ENCODE assay signal across 8 cellular contexts in the genomic region with DNA sequence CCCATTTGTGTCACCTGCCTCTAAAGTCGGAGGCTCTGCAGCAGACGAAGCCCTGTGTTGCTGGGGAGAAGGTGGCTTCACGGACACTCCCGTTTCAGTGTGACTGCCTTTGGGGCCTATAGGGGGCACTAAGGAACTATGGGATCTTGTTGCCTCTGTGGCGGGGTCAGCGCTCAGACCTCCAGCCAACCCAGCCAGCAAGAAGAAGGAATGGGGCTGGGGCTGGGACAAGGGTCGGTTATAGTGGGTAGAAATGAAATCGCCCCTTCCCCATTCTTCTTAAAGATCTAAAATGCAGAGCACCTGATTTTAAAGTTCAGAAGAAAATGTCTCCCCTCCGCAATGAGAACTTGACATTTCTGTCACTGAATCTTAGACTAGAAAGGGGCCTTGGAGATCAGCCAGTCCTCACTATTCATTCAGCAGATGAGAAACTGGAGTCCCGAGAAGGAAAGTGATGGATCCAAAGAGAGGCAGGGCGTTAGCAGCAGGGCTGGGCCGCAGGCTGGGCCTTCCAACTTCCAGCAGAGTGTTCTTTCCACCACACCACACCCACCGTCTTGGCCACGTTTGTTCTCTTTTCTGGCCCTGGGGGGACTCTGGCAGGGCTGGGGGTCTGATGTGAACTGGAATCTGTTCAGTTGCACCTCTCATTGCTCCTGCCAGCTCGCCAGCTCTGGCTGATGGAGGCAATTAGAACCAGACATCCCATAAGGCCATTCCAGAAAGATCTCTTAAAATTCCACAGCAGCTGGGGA.
DNase-seq lines count a peak whose midpoint lies in the region; ATAC-seq and TF ChIP-seq lines count a peak whose summit lies in the region.
"Had no signal": no experiment of that assay in that cellular context is flagged by ENCODE, and none has a peak within 500 bp of the region (broad histone marks: within the 10 kb centered on the region; RNA-seq: fewer than 3 reads in every experiment).

No MANE protein-coding gene starts in this region.

- no peaks in the 10 kb centered on the region for H3F3A ChIP-seq in SK-N-SH (replicated peaks; ENCODE audit: insufficient read depth)

- H3K79me2 ChIP-seq in KMS-11 (ENCODE audit: insufficient read depth, low read depth) (no peaks in the 10 kb centered on the region), SK-N-SH (ENCODE audit: insufficient read depth) (no peaks in the 10 kb centered on the region)

- peak; percentile 61 for DNase-seq in GDM1 (lab: John Stamatoyannopoulos, UW)
- peak; percentile 75 for DNase-seq in SK-N-SH
- DNase-seq in esophagus squamous epithelium (lab: John Stamatoyannopoulos, UW) = no peak
- DNase-seq in naive thymus-derived CD4-positive, alpha-beta T cell = no peak

- peaks cover 9 to 51% (median 22%) of the 10 kb centered on the region in 5 donors for H3K27me3 Mint-ChIP-seq in naive thymus-derived CD4-positive, alpha-beta T cell

- H3K27me3 ChIP-seq in KMS-11 (ENCODE audit: insufficient read depth, low read depth) = no peaks in the 10 kb centered on the region
- H3K27me3 ChIP-seq in SK-N-SH (ENCODE audit: insufficient read depth) = no peaks in the 10 kb centered on the region
- H3K27me3 ChIP-seq in esophagus squamous epithelium = peaks cover 0 to 8% (median 0%) of the 10 kb centered on the region in 4 donors
- H3K27me3 ChIP-seq in naive thymus-derived CD4-positive, alpha-beta T cell (ENCODE audit: control insufficient read depth in 2 of 2, insufficient read depth in 2 of 2, low read length in 2 of 2) = no peaks in the 10 kb centered on the region

- H3K4me3 ChIP-seq in KMS-11 (IDR thresholded peaks at IDR 0.05; ENCODE audit: insufficient read depth, low read depth, low read length) (no peak overlapping the region), SK-N-SH (ENCODE audit: low read depth in 2 of 2, low read length in 1 of 2) (peak overlapping the region in 1 of 2 experiments; percentile 27; a peak in 1 of 4 replicates), esophagus squamous epithelium (no peak overlapping the region)
- H3K4me3 ChIP-seq in naive thymus-derived CD4-positive, alpha-beta T cell (ENCODE audit: low read length) = no peak overlapping the region

- WGBS in SK-N-SH (ENCODE audit: low lambda C conversion rate) = 67% methylated on average over 13 of the region's 15 CpGs
- 48 to 55% methylated on average over 14 to 15 of the region's 15 CpGs for WGBS in esophagus squamous epithelium, 2 donors

- H3K4me3 Mint-ChIP-seq in naive thymus-derived CD4-positive, alpha-beta T cell = no peak overlapping the region
- H3K4me3 Mint-ChIP-seq: activated naive CD8-positive, alpha-beta T cell had no signal

- peak in 1 of 2 experiments; percentile 85; a peak in 2 of 4 replicates for TF ChIP-seq EP300 in SK-N-SH (IDR thresholded peaks at IDR 0.05; ENCODE audit: borderline replicate concordance in 1 of 2, low read depth in 1 of 2, low read length in 1 of 2)

- H3K36me3 ChIP-seq in KMS-11 (ENCODE audit: insufficient read depth) = no peaks in the 10 kb centered on the region
- no peaks in the 10 kb centered on the region for H3K36me3 ChIP-seq in SK-N-SH (replicated peaks in 1 of 2; ENCODE audit: control insufficient read depth in 1 of 2, insufficient read depth in 2 of 2, low read length in 1 of 2)
- H3K36me3 ChIP-seq in esophagus squamous epithelium = no peaks in the 10 kb centered on the region
- no peaks in the 10 kb centered on the region for H3K36me3 ChIP-seq in naive thymus-derived CD4-positive, alpha-beta T cell (ENCODE audit: control insufficient read depth in 2 of 3, insufficient read depth in 3 of 3, low read length in 3 of 3)

- H3K9me3 ChIP-seq in SK-N-SH (no peaks in the 10 kb centered on the region), esophagus squamous epithelium (no peaks in the 10 kb centered on the region)
- no peaks in the 10 kb centered on the region for H3K9me3 ChIP-seq in naive thymus-derived CD4-positive, alpha-beta T cell (ENCODE audit: control insufficient read depth in 2 of 3, low read length in 3 of 3)

- H3K9me3 Mint-ChIP-seq in naive thymus-derived CD4-positive, alpha-beta T cell = no peaks in the 10 kb centered on the region

- H3K9ac ChIP-seq in KMS-11 = no peak overlapping the region
- H3K9ac ChIP-seq in SK-N-SH = no peak overlapping the region

- peak; percentile 74 for TF ChIP-seq RAD21 in SK-N-SH (IDR thresholded peaks at IDR 0.05; ENCODE audit: low read length)

- H2AFZ ChIP-seq in KMS-11 (ENCODE audit: low read depth) (no peak overlapping the region), SK-N-SH (ENCODE audit: low read depth) (no peak overlapping the region)

- H3K27ac ChIP-seq in KMS-11 = no peak overlapping the region
- H3K27ac ChIP-seq in SK-N-SH (ENCODE audit: low read depth in 2 of 2, low read length in 1 of 2) = peak overlapping the region in 1 of 2 experiments; percentile 55; a peak in 2 of 4 replicates
- H3K27ac ChIP-seq in esophagus squamous epithelium = peak overlapping the region in 2 of 4 donors; percentile 40 to 56
- no peak overlapping the region for H3K27ac ChIP-seq in naive thymus-derived CD4-positive, alpha-beta T cell (ENCODE audit: low read depth, low read length)

- TF ChIP-seq POLR2A in esophagus squamous epithelium (IDR thresholded peaks at IDR 0.05) = no peak

- H3K4me2 ChIP-seq in KMS-11 = no peak overlapping the region
- H3K4me2 ChIP-seq in SK-N-SH = no peak overlapping the region

- CTCF ChIA-PET in SK-N-SH (lab: Yijun Ruan, JAX) = interaction anchor here (0.7 to 13.1 kb wide), 11 partner anchors 8 to 537 kb away, joined by 3 to 246 read pairs (median 4); a partner anchor contains a TSS
- CTCF ChIA-PET in naive thymus-derived CD4-positive, alpha-beta T cell (lab: Charles Lee) = no interaction called here

- peaks cover 0 to 9% (median 0%) of the 10 kb centered on the region in 7 donors for H3K4me1 Mint-ChIP-seq in naive thymus-derived CD4-positive, alpha-beta T cell

- H3K4me1 ChIP-seq in KMS-11 (ENCODE audit: low read depth, poor library complexity, severe bottlenecking) = no peaks in the 10 kb centered on the region
- H3K4me1 ChIP-seq in SK-N-SH (ENCODE audit: control insufficient read depth in 1 of 2, insufficient read depth in 2 of 2, low read depth in 1 of 2, low read length in 1 of 2) = peaks cover 3 to 27% of the 10 kb centered on the region in 2 experiments; a peak in 3 of 4 replicates
- peaks cover 4 to 50% (median 7%) of the 10 kb centered on the region in 3 donors for H3K4me1 ChIP-seq in esophagus squamous epithelium
- H3K4me1 ChIP-seq in naive thymus-derived CD4-positive, alpha-beta T cell (ENCODE audit: control insufficient read depth in 2 of 2, insufficient read depth in 2 of 2, low read length in 2 of 2) = no peaks in the 10 kb centered on the region

- H3K27ac Mint-ChIP-seq in naive thymus-derived CD4-positive, alpha-beta T cell = no peak overlapping the region
- H3K27ac Mint-ChIP-seq: activated naive CD8-positive, alpha-beta T cell had no signal

- TF ChIP-seq CTCF in KMS-11 (conservative IDR thresholded peaks at IDR 0.05; ENCODE audit: low read depth, low read length) = peak; percentile 29; the same call in 1 of the 2 replicates
- TF ChIP-seq CTCF in SK-N-SH (IDR thresholded peaks at IDR 0.05) = peak; percentile 51
- peak; percentile 20 to 66 (median 59) for TF ChIP-seq CTCF in esophagus squamous epithelium (IDR thresholded peaks at IDR 0.05)

- intact Hi-C loops in esophagus squamous epithelium (cut with DNase I) = loop anchor here (10.0 kb wide), 2 partner anchors 86 to 346 kb away; a partner anchor contains a TSS
- intact Hi-C loops in naive thymus-derived CD4-positive, alpha-beta T cell (cut with micrococcal nuclease) = loop anchor here (2.0 to 10.0 kb wide), 2 partner anchors 124 to 526 kb away; no protein-coding TSS in a partner anchor

- no peaks in the 10 kb centered on the region for H4K20me1 ChIP-seq in KMS-11 (ENCODE audit: insufficient read depth)
- no peaks in the 10 kb centered on the region for H4K20me1 ChIP-seq in SK-N-SH (ENCODE audit: insufficient read depth)

- H3K9me2 ChIP-seq in SK-N-SH = no peaks in the 10 kb centered on the region

- peak; percentile 71 for ATAC-seq in GM21529 (IDR thresholded peaks at IDR 0.05; ENCODE audit: unreplicated experiment)
- ATAC-seq in naive thymus-derived CD4-positive, alpha-beta T cell = peak; percentile 46
- ATAC-seq in HG03025 (IDR thresholded peaks at IDR 0.05; ENCODE audit: low FRiP score, unreplicated experiment) = no peak

- POLR2A ChIA-PET in SK-N-SH (lab: Yijun Ruan, JAX) = interaction anchor here (1.2 kb wide), 1 partner anchor 528 kb away, joined by 3 read pairs; no protein-coding TSS in a partner anchor
- POLR2A ChIA-PET in naive thymus-derived CD4-positive, alpha-beta T cell (lab: Charles Lee) = interaction anchor here (0.6 kb wide), 1 partner anchor 525 kb away, joined by 3 read pairs; no protein-coding TSS in a partner anchor

- no peaks in the 10 kb centered on the region for H3K36me3 Mint-ChIP-seq in naive thymus-derived CD4-positive, alpha-beta T cell
- H3K36me3 Mint-ChIP-seq: activated naive CD8-positive, alpha-beta T cell had no signal

TF ChIP-seq in SK-N-SH, 30 proteins besides CTCF, POLR2A, EP300 and RAD21:
- TF ChIP-seq SMC3 (IDR thresholded peaks at IDR 0.05; ENCODE audit: low read depth, low read length) (peak; percentile 48), RCOR1 (IDR thresholded peaks at IDR 0.05; ENCODE audit: low read length) (peak; percentile 96), NFIC (IDR thresholded peaks at IDR 0.05; ENCODE audit: borderline replicate concordance) (no peak)
- TF ChIP-seq, protein P1, sequence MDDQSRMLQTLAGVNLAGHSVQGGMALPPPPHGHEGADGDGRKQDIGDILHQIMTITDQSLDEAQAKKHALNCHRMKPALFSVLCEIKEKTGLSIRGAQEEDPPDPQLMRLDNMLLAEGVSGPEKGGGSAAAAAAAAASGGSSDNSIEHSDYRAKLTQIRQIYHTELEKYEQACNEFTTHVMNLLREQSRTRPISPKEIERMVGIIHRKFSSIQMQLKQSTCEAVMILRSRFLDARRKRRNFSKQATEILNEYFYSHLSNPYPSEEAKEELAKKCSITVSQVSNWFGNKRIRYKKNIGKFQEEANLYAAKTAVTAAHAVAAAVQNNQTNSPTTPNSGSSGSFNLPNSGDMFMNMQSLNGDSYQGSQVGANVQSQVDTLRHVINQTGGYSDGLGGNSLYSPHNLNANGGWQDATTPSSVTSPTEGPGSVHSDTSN (IDR thresholded peaks at IDR 0.05) = no peak

Comparison
In these comparisons a context has a peak if more than half of its experiments do, and no peak if none do; other contexts are left out.
1. DNase-seq: peak in GDM1 (single experiment) and SK-N-SH (single experiment); none in esophagus squamous epithelium (single experiment) and naive thymus-derived CD4-positive, alpha-beta T cell (0 of 9).
2. Peak in every context shown above with its lines, with median percentiles within 50 percentile points of each other: CTCF ChIP-seq.